In genomic region chr12:127125607-127126259, GRCh38 we compare ENCODE assay signal across 8 cellular contexts.
DNase-seq lines count a peak whose midpoint lies in the region; ATAC-seq and TF ChIP-seq lines count a peak whose summit lies in the region.

No MANE protein-coding gene starts in this region.

- H3K4me1 ChIP-seq in osteoblast (ENCODE audit: insufficient read depth, low read length), result peaks cover 12% of the 10 kb centered on the region

- H3K27me3 Mint-ChIP-seq in activated T-helper 1 cell treated with anti-CD3 and anti-CD28 coated beads, Interleukin-12 subunit alpha, Interleukin-12 subunit beta, Interleukin-2, Interleukin-4 antibody, amounts not matched to agents 30 ng/mL and 10 ng/mL and 1 ng/mL, durations not matched to agents 14 hours and 24 hours and 36 hours (ENCODE audit: insufficient read depth), result no peaks in the 10 kb centered on the region

- peak overlapping the region; percentile 50 for H2AFZ ChIP-seq in osteoblast (ENCODE audit: low read length)

- no peaks in the 10 kb centered on the region for H3K27me3 ChIP-seq in osteoblast (ENCODE audit: insufficient read depth, low read length)

- H3K27ac Mint-ChIP-seq in activated T-helper 1 cell treated with anti-CD3 and anti-CD28 coated beads, Interleukin-12 subunit alpha, Interleukin-12 subunit beta, Interleukin-2, Interleukin-4 antibody, amounts not matched to agents 30 ng/mL and 10 ng/mL and 1 ng/mL, durations not matched to agents 14 hours and 24 hours and 36 hours, result peak overlapping the region; percentile 80

- intact Hi-C loops in activated T-helper 1 cell treated with anti-CD3 and anti-CD28 coated beads, Interleukin-12 subunit alpha, Interleukin-12 subunit beta, Interleukin-2, Interleukin-4 antibody, amounts not matched to agents 30 ng/mL and 10 ng/mL and 1 ng/mL, durations not matched to agents 14 hours and 24 hours and 36 hours (cut with micrococcal nuclease), result loop anchor here (1.0 to 10.0 kb wide), 5 partner anchors 38 to 541 kb away; no protein-coding TSS in a partner anchor

- peaks cover 18% of the 10 kb centered on the region for H3K4me1 Mint-ChIP-seq in activated T-helper 1 cell treated with anti-CD3 and anti-CD28 coated beads, Interleukin-12 subunit alpha, Interleukin-12 subunit beta, Interleukin-2, Interleukin-4 antibody, amounts not matched to agents 30 ng/mL and 10 ng/mL and 1 ng/mL, durations not matched to agents 14 hours and 24 hours and 36 hours (ENCODE audit: low read depth)

- no peaks in the 10 kb centered on the region for H4K20me1 ChIP-seq in osteoblast (ENCODE audit: insufficient read depth, low read length)

- H3K4me3 ChIP-seq in osteoblast (ENCODE audit: insufficient read depth, low read length), result peak overlapping the region; percentile 11

- peak; percentile 84 for ATAC-seq in HG03135 (IDR thresholded peaks at IDR 0.05; ENCODE audit: unreplicated experiment)

- H3K79me2 ChIP-seq in osteoblast (ENCODE audit: insufficient read depth, low read length), result no peaks in the 10 kb centered on the region

- no peaks in the 10 kb centered on the region for H3K9me3 Mint-ChIP-seq in activated T-helper 1 cell treated with anti-CD3 and anti-CD28 coated beads, Interleukin-12 subunit alpha, Interleukin-12 subunit beta, Interleukin-2, Interleukin-4 antibody, amounts not matched to agents 30 ng/mL and 10 ng/mL and 1 ng/mL, durations not matched to agents 14 hours and 24 hours and 36 hours

- H3K36me3 ChIP-seq in osteoblast (ENCODE audit: insufficient read depth, low read length), result no peaks in the 10 kb centered on the region

- TF ChIP-seq POLR2A in erythroblast (IDR thresholded peaks at IDR 0.05; ENCODE audit: low read length), result no peak

- no peak overlapping the region for H3K4me3 Mint-ChIP-seq in activated T-helper 1 cell treated with anti-CD3 and anti-CD28 coated beads, Interleukin-12 subunit alpha, Interleukin-12 subunit beta, Interleukin-2, Interleukin-4 antibody, amounts not matched to agents 30 ng/mL and 10 ng/mL and 1 ng/mL, durations not matched to agents 14 hours and 24 hours and 36 hours

- H3K27ac ChIP-seq in osteoblast (ENCODE audit: low read depth, low read length), result peak overlapping the region; percentile 31

- H3K9me3 ChIP-seq in osteoblast (ENCODE audit: low read depth, low read length), result no peaks in the 10 kb centered on the region

- DNase-seq in AG08395 (ENCODE audit: low spot score), result peak; percentile 74
- peak; percentile 13 for DNase-seq in GM19238 (ENCODE audit: insufficient read length, low spot score)
- peak; percentile 57 for DNase-seq in activated T-helper 1 cell treated with anti-CD3 and anti-CD28 coated beads, Interleukin-12 subunit alpha, Interleukin-12 subunit beta, Interleukin-2, Interleukin-4 antibody, amounts not matched to agents 30 ng/mL and 10 ng/mL and 1 ng/mL, durations not matched to agents 14 hours and 24 hours and 36 hours (ENCODE audit: low spot score)
- DNase-seq in osteoblast (ENCODE audit: insufficient read length, low spot score, missing footprints), result peak; percentile 51
- no peak for DNase-seq in inferior parietal cortex (ENCODE audit: extremely low spot score)
- no peak for DNase-seq in erythroblast (lab: John Stamatoyannopoulos, UW)
- no peak for DNase-seq in dermis blood vessel endothelial cell

- no peak for TF ChIP-seq CTCF in osteoblast (IDR thresholded peaks at IDR 0.05; ENCODE audit: extremely low read depth, low read depth, low read length)

- H3K36me3 Mint-ChIP-seq in activated T-helper 1 cell treated with anti-CD3 and anti-CD28 coated beads, Interleukin-12 subunit alpha, Interleukin-12 subunit beta, Interleukin-2, Interleukin-4 antibody, amounts not matched to agents 30 ng/mL and 10 ng/mL and 1 ng/mL, durations not matched to agents 14 hours and 24 hours and 36 hours (ENCODE audit: low read depth), result no peaks in the 10 kb centered on the region

- H3K4me2 ChIP-seq in osteoblast (ENCODE audit: insufficient read depth, low read length), result peak overlapping the region; percentile 65

Comparison
In these comparisons a context has a peak if more than half of its experiments do, and no peak if none do; other contexts are left out.
1. DNase-seq: peak in AG08395 (single experiment), GM19238 (single experiment), activated T-helper 1 cell treated with anti-CD3 and anti-CD28 coated beads, Interleukin-12 subunit alpha, Interleukin-12 subunit beta, Interleukin-2, Interleukin-4 antibody, amounts not matched to agents 30 ng/mL and 10 ng/mL and 1 ng/mL, durations not matched to agents 14 hours and 24 hours and 36 hours (single experiment) and osteoblast (single experiment); none in inferior parietal cortex (single experiment), erythroblast (0 of 2) and dermis blood vessel endothelial cell (single experiment).